ENCODE assay signal across 1 cellular context in genomic region chr19:55673465-55673864, GRCh38.
TF ChIP-seq lines count a peak whose summit lies in the region.

No MANE protein-coding gene starts in this region.

TF ChIP-seq in SK-N-SH, 30 proteins besides CTCF, POLR2A, EP300 and RAD21 (continued from another document):
- TF ChIP-seq, protein P1, sequence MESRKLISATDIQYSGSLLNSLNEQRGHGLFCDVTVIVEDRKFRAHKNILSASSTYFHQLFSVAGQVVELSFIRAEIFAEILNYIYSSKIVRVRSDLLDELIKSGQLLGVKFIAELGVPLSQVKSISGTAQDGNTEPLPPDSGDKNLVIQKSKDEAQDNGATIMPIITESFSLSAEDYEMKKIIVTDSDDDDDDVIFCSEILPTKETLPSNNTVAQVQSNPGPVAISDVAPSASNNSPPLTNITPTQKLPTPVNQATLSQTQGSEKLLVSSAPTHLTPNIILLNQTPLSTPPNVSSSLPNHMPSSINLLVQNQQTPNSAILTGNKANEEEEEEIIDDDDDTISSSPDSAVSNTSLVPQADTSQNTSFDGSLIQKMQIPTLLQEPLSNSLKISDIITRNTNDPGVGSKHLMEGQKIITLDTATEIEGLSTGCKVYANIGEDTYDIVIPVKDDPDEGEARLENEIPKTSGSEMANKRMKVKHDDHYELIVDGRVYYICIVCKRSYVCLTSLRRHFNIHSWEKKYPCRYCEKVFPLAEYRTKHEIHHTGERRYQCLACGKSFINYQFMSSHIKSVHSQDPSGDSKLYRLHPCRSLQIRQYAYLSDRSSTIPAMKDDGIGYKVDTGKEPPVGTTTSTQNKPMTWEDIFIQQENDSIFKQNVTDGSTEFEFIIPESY (IDR thresholded peaks at IDR 0.05; ENCODE audit: borderline replicate concordance, low read depth), result no peak
- TF ChIP-seq TCF12 (IDR thresholded peaks at IDR 0.05), result no peak
